Comparison of ENCODE assay signal across 13 cellular contexts in the genomic region with DNA sequence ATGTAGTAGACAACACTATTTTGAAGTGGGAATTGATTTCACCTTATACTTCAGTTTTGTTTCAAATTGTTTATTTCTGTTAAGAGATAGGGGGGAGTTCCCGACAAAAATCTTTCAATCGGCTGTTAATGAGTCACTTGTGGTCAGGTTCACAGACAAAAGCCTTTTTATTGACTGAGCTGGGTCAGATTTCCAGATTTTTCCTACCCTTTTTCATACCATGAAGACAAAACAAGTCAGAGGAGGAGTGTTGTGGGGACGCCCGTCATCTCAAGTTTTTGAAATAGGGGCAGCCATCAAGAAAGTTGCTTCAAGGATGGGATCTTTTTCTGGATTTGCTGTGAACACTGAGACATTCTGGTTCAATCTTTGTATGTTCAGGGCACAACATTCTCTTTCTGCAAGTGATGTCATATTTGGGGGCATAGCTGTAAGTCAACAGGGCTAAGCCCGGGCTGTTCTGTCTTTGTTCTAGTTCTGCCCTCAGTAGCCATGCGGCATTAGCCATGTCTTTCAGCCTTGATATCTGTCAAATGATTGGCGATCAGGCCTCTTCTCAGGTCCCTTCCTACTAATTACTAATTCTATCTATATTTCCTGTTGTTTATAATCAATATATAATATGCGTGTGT.
A peak's percentile ranks its signal among the peaks of the same experiment; 100 is the strongest.
DNase-seq lines count a peak whose midpoint lies in the region; ATAC-seq lines count a peak whose summit lies in the region.
"Had no signal": no experiment of that assay in that cellular context is flagged by ENCODE, and none has a peak within 500 bp of the region (broad histone marks: within the 10 kb centered on the region; RNA-seq: fewer than 3 reads in every experiment).

No MANE protein-coding gene starts in this region.

- peak; percentile 53 for DNase-seq in COLO668 (lab: John Stamatoyannopoulos, UW; ENCODE audit: unreplicated experiment)
- DNase-seq in SW 1271 (lab: John Stamatoyannopoulos, UW), result peak; percentile 22 to 78
- peak; percentile 94 for DNase-seq in iris pigment epithelial cell (ENCODE audit: low read depth)
- DNase-seq in effector memory CD4-positive, alpha-beta T cell, result no peak
- DNase-seq in NCI-H187 treated with DMSO at 0.1 percent for 48 hours (lab: John Stamatoyannopoulos, UW), result no peak
- DNase-seq in SK-N-DZ (ENCODE audit: low spot score), result no peak
- DNase-seq: activated T-cell treated with anti-CD3 and anti-CD28 coated beads, Interleukin-2, amount 50 U/mL, for 1 hour; NCI-H510A; T-helper 17 cell had no signal

- H3K4me3 ChIP-seq in effector memory CD4-positive, alpha-beta T cell (ENCODE audit: insufficient read depth, low read depth, low read length, poor library complexity, severe bottlenecking), result no peak overlapping the region
- H3K4me3 ChIP-seq: BLaER1, prostate gland had no signal

- H3K9me3 ChIP-seq in effector memory CD4-positive, alpha-beta T cell (ENCODE audit: control insufficient read depth, low read length), result no peaks in the 10 kb centered on the region
- H3K9me3 ChIP-seq: BLaER1, prostate gland had no signal

- no peaks in the 10 kb centered on the region for H3K27me3 ChIP-seq in effector memory CD4-positive, alpha-beta T cell (replicated peaks; ENCODE audit: control insufficient read depth, insufficient read depth, low read length, poor library complexity, severe bottlenecking)
- H3K27me3 ChIP-seq: BLaER1 had no signal

- ATAC-seq in HG03342 (IDR thresholded peaks at IDR 0.05; ENCODE audit: unreplicated experiment) (peak; percentile 42), HG02973 (IDR thresholded peaks at IDR 0.05; ENCODE audit: unreplicated experiment) (no peak)
- ATAC-seq: T-helper 17 cell had no signal

- no peaks in the 10 kb centered on the region for H3K4me1 ChIP-seq in effector memory CD4-positive, alpha-beta T cell (ENCODE audit: control insufficient read depth, insufficient read depth, low read length, poor library complexity, severe bottlenecking)
- H3K4me1 ChIP-seq: prostate gland had no signal

- H3K27ac ChIP-seq in effector memory CD4-positive, alpha-beta T cell (ENCODE audit: insufficient read depth, low read length, poor library complexity, severe bottlenecking), result no peak overlapping the region
- H3K27ac ChIP-seq: BLaER1, prostate gland had no signal

- H3K36me3 ChIP-seq in effector memory CD4-positive, alpha-beta T cell (ENCODE audit: control insufficient read depth, insufficient read depth, low read length), result no peaks in the 10 kb centered on the region
- H3K36me3 ChIP-seq: BLaER1, prostate gland had no signal

Comparison
In these comparisons a context has a peak if more than half of its experiments do, and no peak if none do; other contexts are left out.
1. DNase-seq: peak in COLO668 (single experiment), SW 1271 (2 of 2) and iris pigment epithelial cell (single experiment); none in effector memory CD4-positive, alpha-beta T cell (0 of 3), NCI-H187 treated with DMSO at 0.1 percent for 48 hours (single experiment) and SK-N-DZ (single experiment).